Comparison of ENCODE assay signal across 8 cellular contexts in the genomic region with DNA sequence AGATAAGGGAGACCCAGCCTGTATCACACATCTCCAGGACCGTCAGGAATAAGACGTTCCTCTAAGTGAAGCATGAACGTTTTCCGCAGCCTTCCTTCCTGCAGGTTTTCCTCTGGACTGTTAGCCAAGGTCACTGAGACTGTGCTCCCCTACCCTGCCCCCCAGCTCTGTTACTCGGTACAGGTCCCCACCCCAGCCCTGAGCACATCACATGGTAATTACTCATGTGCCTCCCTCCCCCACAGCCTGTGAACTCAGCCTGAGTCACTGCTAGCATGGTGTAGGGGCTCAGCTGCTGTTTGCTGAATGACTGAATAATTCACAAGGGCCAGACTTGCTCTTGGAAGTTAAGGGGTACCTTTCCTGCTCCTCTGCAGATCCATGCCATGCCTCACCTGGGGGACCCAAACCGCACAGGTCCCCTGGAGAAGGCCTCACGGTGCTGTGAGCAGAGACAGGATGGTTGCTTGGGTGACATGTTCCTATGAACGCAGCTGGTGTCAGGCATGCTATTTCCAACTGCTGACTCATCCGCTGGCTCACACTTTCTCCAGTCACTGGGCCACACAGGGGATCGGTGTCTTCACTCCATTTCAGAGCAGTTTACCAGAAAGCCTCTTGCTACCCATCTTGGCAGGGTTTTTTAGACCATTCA.
A peak's percentile ranks its signal among the peaks of the same experiment; 100 is the strongest.
DNase-seq lines count a peak whose midpoint lies in the region; ATAC-seq and TF ChIP-seq lines count a peak whose summit lies in the region.

No MANE protein-coding gene starts in this region.

- 47 to 48% methylated on average over 10 of the region's 10 CpGs for WGBS in lung, 2 donors

- no peaks in the 10 kb centered on the region for H3K9me2 ChIP-seq in MM.1S (replicated peaks; ENCODE audit: insufficient read depth, low read length)

- H3F3A ChIP-seq in MM.1S (ENCODE audit: insufficient read depth, low read length): peaks cover 11% of the 10 kb centered on the region

- no peaks in the 10 kb centered on the region for H3K9me3 ChIP-seq in lung (ENCODE audit: control insufficient read depth in 2 of 2, insufficient read depth in 1 of 2, low read length in 1 of 2)
- H3K9me3 ChIP-seq in MM.1S (replicated peaks; ENCODE audit: insufficient read depth, low read length): no peaks in the 10 kb centered on the region

- H3K27ac ChIP-seq in lung (ENCODE audit: low read depth in 1 of 2, low read length in 1 of 2) (peak overlapping the region; percentile 77 to 93), MM.1S (ENCODE audit: low read length) (no peak overlapping the region)

- peak; percentile 95 for DNase-seq in COLO829 (ENCODE audit: low spot score)
- DNase-seq in HT-29 (ENCODE audit: low spot score): peak; percentile 67
- peak; percentile 96 for DNase-seq in choroid plexus epithelial cell (ENCODE audit: low read depth)
- DNase-seq in lung (ENCODE audit: low spot score): peak; percentile 56
- DNase-seq in stimulated activated CD8-positive, alpha-beta memory T cell treated with anti-CD3 and anti-CD28 coated beads, Interleukin-12 subunit alpha, Interleukin-12 subunit beta, amount 100 ng/mL, for 24 hours (ENCODE audit: extremely low read depth): peak; percentile 59
- DNase-seq in MM.1S: no peak
- no peak for DNase-seq in NAMALWA (ENCODE audit: low spot score)

- TF ChIP-seq CTCF in choroid plexus epithelial cell (conservative IDR thresholded peaks at IDR 0.05; ENCODE audit: low read depth, low read length): no peak
- TF ChIP-seq CTCF in lung (IDR thresholded peaks at IDR 0.05; ENCODE audit: control extremely low read depth, extremely low read depth): no peak
- TF ChIP-seq CTCF in MM.1S (IDR thresholded peaks at IDR 0.05; ENCODE audit: low read length): no peak

- H3K36me3 ChIP-seq in lung (ENCODE audit: control insufficient read depth in 2 of 2, insufficient read depth in 2 of 2, low read length in 2 of 2): no peaks in the 10 kb centered on the region
- no peaks in the 10 kb centered on the region for H3K36me3 ChIP-seq in MM.1S (replicated peaks; ENCODE audit: insufficient read depth, low read length)

- H2AFZ ChIP-seq in MM.1S (ENCODE audit: low read length): no peak overlapping the region

- no peaks in the 10 kb centered on the region for H3K79me2 ChIP-seq in MM.1S (ENCODE audit: low read length)

- ATAC-seq in activated CD4-positive, CD25-positive, alpha-beta regulatory T cell treated with anti-CD3 and anti-CD28 coated beads, Interleukin-2, amount 50 U/mL, for 24 hours: peak; percentile 96
- peak; percentile 86 for ATAC-seq in lung (ENCODE audit: insufficient read depth, low FRiP score)

- no peaks in the 10 kb centered on the region for H3K27me3 ChIP-seq in lung (ENCODE audit: control insufficient read depth, insufficient read depth)
- no peaks in the 10 kb centered on the region for H3K27me3 ChIP-seq in MM.1S (replicated peaks; ENCODE audit: insufficient read depth, low read length)

- H3K4me2 ChIP-seq in MM.1S (ENCODE audit: low read depth, low read length): no peak overlapping the region

- no peaks in the 10 kb centered on the region for H4K20me1 ChIP-seq in MM.1S (ENCODE audit: insufficient read depth, low read length)

- H3K9ac ChIP-seq in MM.1S (ENCODE audit: low read length): no peak overlapping the region

- H3K4me1 ChIP-seq in lung (ENCODE audit: control insufficient read depth in 2 of 2, insufficient read depth in 2 of 2, low read length in 2 of 2): peaks cover 0 to 2% of the 10 kb centered on the region in 2 donors
- H3K4me1 ChIP-seq in MM.1S (ENCODE audit: low read length): peaks cover 17% of the 10 kb centered on the region

- H3K4me3 ChIP-seq in choroid plexus epithelial cell (ENCODE audit: low read depth, low read length) (peak overlapping the region; percentile 22), lung (no peak overlapping the region), MM.1S (ENCODE audit: low read length) (no peak overlapping the region)

Comparison
In these comparisons a context has a peak if more than half of its experiments do, and no peak if none do; other contexts are left out.
1. DNase-seq: peak in COLO829 (single experiment), HT-29 (single experiment), choroid plexus epithelial cell (single experiment), lung (single experiment) and stimulated activated CD8-positive, alpha-beta memory T cell treated with anti-CD3 and anti-CD28 coated beads, Interleukin-12 subunit alpha, Interleukin-12 subunit beta, amount 100 ng/mL, for 24 hours (single experiment); none in MM.1S (single experiment) and NAMALWA (single experiment).